ENCODE assay signal across 30 cellular contexts in the genomic region with DNA sequence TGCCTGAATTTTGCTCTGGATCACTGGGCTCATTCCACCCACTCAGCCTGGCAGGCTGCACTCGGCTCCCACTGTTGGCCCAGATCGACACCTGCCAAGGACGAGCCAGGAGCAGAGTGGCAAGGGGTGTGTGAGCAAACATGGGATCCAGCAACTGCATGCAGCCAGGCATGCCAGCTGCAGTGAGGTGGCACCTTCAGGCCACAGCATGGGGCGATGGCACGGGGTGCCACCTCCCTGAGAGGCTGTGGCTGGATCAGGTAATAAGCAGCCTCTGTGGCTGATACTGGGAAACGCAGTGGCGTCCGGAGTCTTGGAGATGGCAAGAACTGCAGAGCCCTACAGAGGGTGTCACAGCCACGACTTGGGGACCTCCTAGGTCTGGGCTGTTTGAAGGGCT.
DNase-seq lines count a peak whose midpoint lies in the region; ATAC-seq and TF ChIP-seq lines count a peak whose summit lies in the region.
"Had no signal": no experiment of that assay in that cellular context is flagged by ENCODE, and none has a peak within 500 bp of the region (broad histone marks: within the 10 kb centered on the region; RNA-seq: fewer than 3 reads in every experiment).

No MANE protein-coding gene starts in this region.

- BruUV-seq in Calu3 (replicated peaks; lab: Mats Ljungman, UMichigan) = no TSS peak

- CTCF ChIA-PET in Calu3 (lab: Charles Lee) = no interaction called here

- TF ChIP-seq POLR2A in transverse colon (IDR thresholded peaks at IDR 0.05) = no peak

- no peak overlapping the region for H3K27ac Mint-ChIP-seq in Calu3 (ENCODE audit: unreplicated experiment)
- H3K27ac Mint-ChIP-seq: activated CD8-positive, alpha-beta memory T cell treated with anti-CD3 and anti-CD28 coated beads, Interleukin-2, amount 10 ng/mL, durations not matched to agents 7 days and 5 days; activated naive CD8-positive, alpha-beta T cell treated with anti-CD3 and anti-CD28 coated beads, Interleukin-2, amount 10 ng/mL, durations not matched to agents 7 days and 5 days; CD4-positive, alpha-beta memory T cell; dendritic cell treated with granulocyte-macrophage colony-stimulating factor and Interleukin-4, amounts not matched to agents 40 ng/mL and 50 ng/mL, for 4 days; nephron; T-helper 1 cell treated with Interleukin-12 subunit alpha and Interleukin-12 subunit beta and Interleukin-4 antibody, amounts not matched to agents 30 μg/mL and 1 μg/mL, for 36 hours had no signal

- peak; percentile 62 for ATAC-seq in Right ventricle myocardium inferior
- ATAC-seq in mucosa of descending colon = peak; percentile 71
- ATAC-seq in HG03460 (IDR thresholded peaks at IDR 0.05; ENCODE audit: unreplicated experiment) = no peak
- no peak for ATAC-seq in GM19328 (IDR thresholded peaks at IDR 0.05; ENCODE audit: unreplicated experiment)
- ATAC-seq: activated CD8-positive, alpha-beta memory T cell treated with anti-CD3 and anti-CD28 coated beads, Interleukin-2, amount 10 ng/mL, durations not matched to agents 7 days and 5 days; activated T-cell treated with anti-CD3 and anti-CD28 coated beads, Interleukin-2, amount 50 U/mL, for 4 hours; SK-N-SH treated with all-trans-retinoic acid at 6 μM for 48 hours had no signal

- intact Hi-C loops in Right ventricle myocardium inferior (cut with DNase I) (no loop called here), mucosa of descending colon (cut with DNase I, micrococcal nuclease) (no loop called here), transverse colon (cut with DNase I; ENCODE audit: low total_unique reads) (no loop called here), Calu3 (cut with micrococcal nuclease; ENCODE audit: unreplicated experiment) (no loop called here)

- H3K27ac ChIP-seq in right atrium auricular region = no peak overlapping the region
- peak overlapping the region; percentile 44 to 79 (median 76) for H3K27ac ChIP-seq in transverse colon
- H3K27ac ChIP-seq: ascending aorta, suprapubic skin, uterus had no signal

- H3K4me1 ChIP-seq in right atrium auricular region = no peaks in the 10 kb centered on the region
- peaks cover 9% of the 10 kb centered on the region for H3K4me1 ChIP-seq in mucosa of descending colon (ENCODE audit: low read depth)
- H3K4me1 ChIP-seq in transverse colon = peaks cover 0 to 23% (median 13%) of the 10 kb centered on the region in 4 donors
- H3K4me1 ChIP-seq: ascending aorta, HAP-1, suprapubic skin, uterus had no signal

- H3K4me3 Mint-ChIP-seq in Calu3 (ENCODE audit: low read depth, unreplicated experiment) = no peak overlapping the region
- H3K4me3 Mint-ChIP-seq: activated CD8-positive, alpha-beta memory T cell treated with anti-CD3 and anti-CD28 coated beads, Interleukin-2, amount 10 ng/mL, durations not matched to agents 7 days and 5 days; activated naive CD8-positive, alpha-beta T cell treated with anti-CD3 and anti-CD28 coated beads, Interleukin-2, amount 10 ng/mL, durations not matched to agents 7 days and 5 days; activated T-cell treated with anti-CD3 and anti-CD28 coated beads, Interleukin-2, amount 50 U/mL, for 4 hours; CD4-positive, alpha-beta memory T cell; dendritic cell treated with granulocyte-macrophage colony-stimulating factor and Interleukin-4, amounts not matched to agents 40 ng/mL and 50 ng/mL, for 4 days; nephron; T-helper 1 cell treated with Interleukin-12 subunit alpha and Interleukin-12 subunit beta and Interleukin-4 antibody, amounts not matched to agents 30 μg/mL and 1 μg/mL, for 36 hours had no signal

- H3K36me3 ChIP-seq in right atrium auricular region (no peaks in the 10 kb centered on the region), mucosa of descending colon (ENCODE audit: low read depth) (no peaks in the 10 kb centered on the region), transverse colon (no peaks in the 10 kb centered on the region)
- H3K36me3 ChIP-seq: ascending aorta, HAP-1, suprapubic skin, uterus had no signal

- no peaks in the 10 kb centered on the region for H3K9me3 ChIP-seq in right atrium auricular region
- H3K9me3 ChIP-seq in mucosa of descending colon = no peaks in the 10 kb centered on the region
- H3K9me3 ChIP-seq in transverse colon = no peaks in the 10 kb centered on the region
- H3K9me3 ChIP-seq: ascending aorta, HAP-1, suprapubic skin, uterus had no signal

- H3K27me3 ChIP-seq in right atrium auricular region (no peaks in the 10 kb centered on the region), transverse colon (no peaks in the 10 kb centered on the region)
- H3K27me3 ChIP-seq: ascending aorta, suprapubic skin, uterus had no signal

- H3K36me3 Mint-ChIP-seq in Calu3 (ENCODE audit: insufficient read depth, unreplicated experiment) = no peaks in the 10 kb centered on the region
- H3K36me3 Mint-ChIP-seq: activated CD8-positive, alpha-beta memory T cell treated with anti-CD3 and anti-CD28 coated beads, Interleukin-2, amount 10 ng/mL, durations not matched to agents 7 days and 5 days; activated naive CD8-positive, alpha-beta T cell treated with anti-CD3 and anti-CD28 coated beads, Interleukin-2, amount 10 ng/mL, durations not matched to agents 7 days and 5 days; CD4-positive, alpha-beta memory T cell had no signal

- in situ Hi-C loops in transverse colon (cut with MboI; ENCODE audit: low pct_ligation_motif_present in 1 of 4, low pct_unique_long_range_greater_than_20kb in 1 of 4, low sequenced_read_pairs in 3 of 4) = no loop called here

- H3K4me3 ChIP-seq in right atrium auricular region = no peak overlapping the region
- no peak overlapping the region for H3K4me3 ChIP-seq in mucosa of descending colon
- no peak overlapping the region for H3K4me3 ChIP-seq in transverse colon
- H3K4me3 ChIP-seq: ascending aorta, HAP-1, suprapubic skin, uterus had no signal

- H3K9me3 Mint-ChIP-seq in Calu3 (ENCODE audit: low read depth, unreplicated experiment) = no peaks in the 10 kb centered on the region
- H3K9me3 Mint-ChIP-seq: activated naive CD8-positive, alpha-beta T cell treated with anti-CD3 and anti-CD28 coated beads, Interleukin-2, amount 10 ng/mL, durations not matched to agents 7 days and 5 days; nephron; T-helper 1 cell treated with Interleukin-12 subunit alpha and Interleukin-12 subunit beta and Interleukin-4 antibody, amounts not matched to agents 30 μg/mL and 1 μg/mL, for 36 hours had no signal

- TF ChIP-seq EP300 in transverse colon (IDR thresholded peaks at IDR 0.05; ENCODE audit: low read depth) = no peak

- no peaks in the 10 kb centered on the region for H3K27me3 Mint-ChIP-seq in Calu3 (ENCODE audit: unreplicated experiment)
- H3K27me3 Mint-ChIP-seq: activated CD8-positive, alpha-beta memory T cell treated with anti-CD3 and anti-CD28 coated beads, Interleukin-2, amount 10 ng/mL, durations not matched to agents 7 days and 5 days; activated naive CD8-positive, alpha-beta T cell treated with anti-CD3 and anti-CD28 coated beads, Interleukin-2, amount 10 ng/mL, durations not matched to agents 7 days and 5 days; CD4-positive, alpha-beta memory T cell; dendritic cell treated with granulocyte-macrophage colony-stimulating factor and Interleukin-4, amounts not matched to agents 40 ng/mL and 50 ng/mL, for 4 days had no signal

- no peak for DNase-seq in Right ventricle myocardium inferior (ENCODE audit: missing footprints)
- DNase-seq in right atrium auricular region (ENCODE audit: low spot score) = no peak
- DNase-seq in cerebellum (ENCODE audit: low spot score) = peak; percentile 3
- peak; percentile 53 to 72 (median 70) for DNase-seq in mucosa of descending colon
- DNase-seq in transverse colon = peak; percentile 41
- no peak for DNase-seq in Calu3
- DNase-seq: activated CD4-positive, alpha-beta T cell treated with anti-CD3 and anti-CD28 coated beads, Interleukin-2, amount 50 U/mL, for 4 hours; activated CD8-positive, alpha-beta memory T cell treated with anti-CD3 and anti-CD28 coated beads, Interleukin-2, amount 10 ng/mL, durations not matched to agents 7 days and 5 days; activated gamma-delta T cell; activated naive CD8-positive, alpha-beta T cell treated with anti-CD3 and anti-CD28 coated beads, Interleukin-2, amount 10 ng/mL, durations not matched to agents 7 days and 5 days; activated T-cell treated with anti-CD3 and anti-CD28 coated beads, Interleukin-2, amount 50 U/mL, for 4 hours; AML-193; Kasumi-1; NCI-H1436 treated with DMSO at 0.1 percent for 48 hours; NCI-H2107; NCI-H345; NCI-H82; OCI-M1; stimulated activated naive CD4-positive, alpha-beta T cell; uterus had no signal

- TF ChIP-seq CTCF in right atrium auricular region (IDR thresholded peaks at IDR 0.05) = no peak
- TF ChIP-seq CTCF in mucosa of descending colon (IDR thresholded peaks at IDR 0.05) = no peak
- no peak for TF ChIP-seq CTCF in transverse colon (IDR thresholded peaks at IDR 0.05)
- TF ChIP-seq CTCF in Calu3 (IDR thresholded peaks at IDR 0.05; ENCODE audit: unreplicated experiment) = no peak

- 38% methylated on average over 9 of the region's 9 CpGs; no CpG with 5 or more reads in 1 of the 2 donors for WGBS in transverse colon (ENCODE audit: low coverage in 1 of 2), 2 donors

- no peaks in the 10 kb centered on the region for H3K4me1 Mint-ChIP-seq in Calu3 (ENCODE audit: low read depth, unreplicated experiment)
- H3K4me1 Mint-ChIP-seq: activated CD8-positive, alpha-beta memory T cell treated with anti-CD3 and anti-CD28 coated beads, Interleukin-2, amount 10 ng/mL, durations not matched to agents 7 days and 5 days; activated naive CD8-positive, alpha-beta T cell treated with anti-CD3 and anti-CD28 coated beads, Interleukin-2, amount 10 ng/mL, durations not matched to agents 7 days and 5 days; CD4-positive, alpha-beta memory T cell; nephron had no signal

Comparison
In these comparisons a context has a peak if more than half of its experiments do, and no peak if none do; other contexts are left out.
1. ATAC-seq: peak in Right ventricle myocardium inferior (single experiment) and mucosa of descending colon (single experiment); none in HG03460 (single experiment) and GM19328 (single experiment).
2. DNase-seq: peak in cerebellum (single experiment), mucosa of descending colon (3 of 3) and transverse colon (single experiment); none in Right ventricle myocardium inferior (single experiment), right atrium auricular region (single experiment) and Calu3 (single experiment).
3. H3K27ac ChIP-seq: peak in transverse colon (4 of 4); none in right atrium auricular region (0 of 2).